Comparison of ENCODE assay signal across 2 cellular contexts in genomic region chr21:29904359-29905282, GRCh38.
TF ChIP-seq lines count a peak whose summit lies in the region.

No MANE protein-coding gene starts in this region.

TF ChIP-seq in HepG2, 621 proteins besides CTCF, POLR2A, EP300 and RAD21:
- no peak for TF ChIP-seq POLR2G (IDR thresholded peaks at IDR 0.05; ENCODE audit: low read depth, low read length)
- no peak for TF ChIP-seq TERF1 (CRISPR knock-in tag; IDR thresholded peaks at IDR 0.05)
- TF ChIP-seq KDM3A (CRISPR knock-in tag; IDR thresholded peaks at IDR 0.05; ENCODE audit: low read depth): no peak
- TF ChIP-seq NFAT5 (CRISPR knock-in tag; IDR thresholded peaks at IDR 0.05): no peak
- TF ChIP-seq ZNF563 (CRISPR knock-in tag; IDR thresholded peaks at IDR 0.05): no peak

TF ChIP-seq in GM12878, 131 proteins besides CTCF, POLR2A, EP300 and RAD21:
- TF ChIP-seq BCL11A (IDR thresholded peaks at IDR 0.05; ENCODE audit: low read depth, low read length) (no peak), EZH2 (IDR thresholded peaks at IDR 0.05; ENCODE audit: borderline replicate concordance, control insufficient read depth, low read depth, low read length) (no peak), RELA (IDR thresholded peaks at IDR 0.05; ENCODE audit: borderline replicate concordance, partially characterized antibody) (no peak), MTA3 (IDR thresholded peaks at IDR 0.05; ENCODE audit: borderline replicate concordance, low read length) (no peak), KAT2A (conservative IDR thresholded peaks at IDR 0.05; ENCODE audit: control insufficient read depth, low read depth, low read length) (no peak), MYB (IDR thresholded peaks at IDR 0.05; ENCODE audit: borderline replicate concordance, low read depth, low read length) (no peak), TARDBP (IDR thresholded peaks at IDR 0.05; ENCODE audit: borderline replicate concordance) (no peak), CHD1 (IDR thresholded peaks at IDR 0.05; ENCODE audit: low read depth, low read length) (no peak), ZNF384 (IDR thresholded peaks at IDR 0.05; ENCODE audit: borderline replicate concordance, low read depth, low read length) (no peak), STAT1 (conservative IDR thresholded peaks at IDR 0.05) (no peak), ELK1 (IDR thresholded peaks at IDR 0.05; ENCODE audit: low read depth, low read length) (no peak), GATAD2B (conservative IDR thresholded peaks at IDR 0.05; ENCODE audit: low read depth) (no peak), POLR2AphosphoS5 (IDR thresholded peaks at IDR 0.05; ENCODE audit: low read length) (no peak), KLF5 (IDR thresholded peaks at IDR 0.05; ENCODE audit: partially characterized antibody) (no peak), TAF1 (IDR thresholded peaks at IDR 0.05; ENCODE audit: borderline replicate concordance, low read depth, low read length) (no peak), EGR1 (IDR thresholded peaks at IDR 0.05; ENCODE audit: borderline replicate concordance in 1 of 2, low read depth in 2 of 2, low read length in 2 of 2) (no peak), IRF4 (IDR thresholded peaks at IDR 0.05; ENCODE audit: low read depth, low read length) (no peak), MEF2B (IDR thresholded peaks at IDR 0.05; ENCODE audit: partially characterized antibody, poor library complexity, severe bottlenecking) (no peak)
- TF ChIP-seq, protein P1, sequence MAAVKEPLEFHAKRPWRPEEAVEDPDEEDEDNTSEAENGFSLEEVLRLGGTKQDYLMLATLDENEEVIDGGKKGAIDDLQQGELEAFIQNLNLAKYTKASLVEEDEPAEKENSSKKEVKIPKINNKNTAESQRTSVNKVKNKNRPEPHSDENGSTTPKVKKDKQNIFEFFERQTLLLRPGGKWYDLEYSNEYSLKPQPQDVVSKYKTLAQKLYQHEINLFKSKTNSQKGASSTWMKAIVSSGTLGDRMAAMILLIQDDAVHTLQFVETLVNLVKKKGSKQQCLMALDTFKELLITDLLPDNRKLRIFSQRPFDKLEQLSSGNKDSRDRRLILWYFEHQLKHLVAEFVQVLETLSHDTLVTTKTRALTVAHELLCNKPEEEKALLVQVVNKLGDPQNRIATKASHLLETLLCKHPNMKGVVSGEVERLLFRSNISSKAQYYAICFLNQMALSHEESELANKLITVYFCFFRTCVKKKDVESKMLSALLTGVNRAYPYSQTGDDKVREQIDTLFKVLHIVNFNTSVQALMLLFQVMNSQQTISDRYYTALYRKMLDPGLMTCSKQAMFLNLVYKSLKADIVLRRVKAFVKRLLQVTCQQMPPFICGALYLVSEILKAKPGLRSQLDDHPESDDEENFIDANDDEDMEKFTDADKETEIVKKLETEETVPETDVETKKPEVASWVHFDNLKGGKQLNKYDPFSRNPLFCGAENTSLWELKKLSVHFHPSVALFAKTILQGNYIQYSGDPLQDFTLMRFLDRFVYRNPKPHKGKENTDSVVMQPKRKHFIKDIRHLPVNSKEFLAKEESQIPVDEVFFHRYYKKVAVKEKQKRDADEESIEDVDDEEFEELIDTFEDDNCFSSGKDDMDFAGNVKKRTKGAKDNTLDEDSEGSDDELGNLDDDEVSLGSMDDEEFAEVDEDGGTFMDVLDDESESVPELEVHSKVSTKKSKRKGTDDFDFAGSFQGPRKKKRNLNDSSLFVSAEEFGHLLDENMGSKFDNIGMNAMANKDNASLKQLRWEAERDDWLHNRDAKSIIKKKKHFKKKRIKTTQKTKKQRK (IDR thresholded peaks at IDR 0.05; ENCODE audit: low read depth, low read length): no peak
- TF ChIP-seq, protein P2, sequence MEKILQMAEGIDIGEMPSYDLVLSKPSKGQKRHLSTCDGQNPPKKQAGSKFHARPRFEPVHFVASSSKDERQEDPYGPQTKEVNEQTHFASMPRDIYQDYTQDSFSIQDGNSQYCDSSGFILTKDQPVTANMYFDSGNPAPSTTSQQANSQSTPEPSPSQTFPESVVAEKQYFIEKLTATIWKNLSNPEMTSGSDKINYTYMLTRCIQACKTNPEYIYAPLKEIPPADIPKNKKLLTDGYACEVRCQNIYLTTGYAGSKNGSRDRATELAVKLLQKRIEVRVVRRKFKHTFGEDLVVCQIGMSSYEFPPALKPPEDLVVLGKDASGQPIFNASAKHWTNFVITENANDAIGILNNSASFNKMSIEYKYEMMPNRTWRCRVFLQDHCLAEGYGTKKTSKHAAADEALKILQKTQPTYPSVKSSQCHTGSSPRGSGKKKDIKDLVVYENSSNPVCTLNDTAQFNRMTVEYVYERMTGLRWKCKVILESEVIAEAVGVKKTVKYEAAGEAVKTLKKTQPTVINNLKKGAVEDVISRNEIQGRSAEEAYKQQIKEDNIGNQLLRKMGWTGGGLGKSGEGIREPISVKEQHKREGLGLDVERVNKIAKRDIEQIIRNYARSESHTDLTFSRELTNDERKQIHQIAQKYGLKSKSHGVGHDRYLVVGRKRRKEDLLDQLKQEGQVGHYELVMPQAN (conservative IDR thresholded peaks at IDR 0.05): no peak
